ENCODE assay signal across 18 cellular contexts in genomic region chr11:2128512-2129322, GRCh38. TPM values are rescaled to one million over a fixed set of nuclear protein-coding genes. Genes with fewer than 3 reads are reported as not detected.
"Had no signal": no experiment of that assay in that cellular context is flagged by ENCODE, and none has a peak within 500 bp of the region (broad histone marks: within the 10 kb centered on the region; RNA-seq: fewer than 3 reads in every experiment).

No MANE protein-coding gene starts in this region.

- DNase-seq: activated CD4-positive, alpha-beta T cell treated with anti-CD3 and anti-CD28 coated beads, Interleukin-2, amount 50 U/mL, for 48 hours; activated naive CD8-positive, alpha-beta T cell treated with anti-CD3 and anti-CD28 coated beads for 36 hours; amniotic stem cell; foreskin fibroblast; midbrain; ovary; stimulated activated CD4-positive, alpha-beta T cell treated with anti-CD3 and anti-CD28 coated beads, Interleukin-4, amount 100 ng/mL, for 4 hours; stimulated activated naive B cell treated with anti-CD40 and anti-IgM and Interleukin-4, amounts not matched to agents 10 μg/mL and 1 μg/mL and 100 μg/mL, for 72 hours; SW 1271; WERI-Rb-1 had no signal

- H3K36me3 Mint-ChIP-seq: activated naive CD8-positive, alpha-beta T cell treated with anti-CD3 and anti-CD28 coated beads for 36 hours; stimulated activated naive B cell treated with anti-CD40 and anti-IgM and Interleukin-4, amounts not matched to agents 10 μg/mL and 1 μg/mL and 100 μg/mL, for 72 hours had no signal

- H3K4me3 ChIP-seq: lung, ovary, right lobe of liver had no signal

- H3K4me1 Mint-ChIP-seq: activated naive CD8-positive, alpha-beta T cell treated with anti-CD3 and anti-CD28 coated beads for 36 hours had no signal

- H3K36me3 ChIP-seq: ovary, WERI-Rb-1 had no signal

- H3K4me3 Mint-ChIP-seq: activated naive CD8-positive, alpha-beta T cell treated with anti-CD3 and anti-CD28 coated beads for 36 hours; stimulated activated naive B cell treated with anti-CD40 and anti-IgM and Interleukin-4, amounts not matched to agents 10 μg/mL and 1 μg/mL and 100 μg/mL, for 72 hours had no signal

- H3K27me3 ChIP-seq: ovary, right lobe of liver had no signal

- H3K27ac Mint-ChIP-seq: activated naive CD8-positive, alpha-beta T cell treated with anti-CD3 and anti-CD28 coated beads for 36 hours; stimulated activated naive B cell treated with anti-CD40 and anti-IgM and Interleukin-4, amounts not matched to agents 10 μg/mL and 1 μg/mL and 100 μg/mL, for 72 hours had no signal

RNA-seq across cellular contexts. Expression of gene IGF2, which starts 10.5 kb away (rescaled TPM):
- total RNA-seq: T-helper 2 cell treated with Interferon-gamma antibody and Interleukin-4, amounts not matched to agents 100 ng/mL and 5 ng/mL, for 36 hours had no signal

RNA-seq across cellular contexts. Expression of gene INS, which starts 32.3 kb away (rescaled TPM):
- total RNA-seq: activated naive CD8-positive, alpha-beta T cell treated with anti-CD3 and anti-CD28 coated beads for 36 hours; cardiac septum; dermis microvascular lymphatic vessel endothelial cell; glomerular endothelial cell; lung; pulmonary artery endothelial cell; right lobe of liver; T-helper 2 cell treated with Interferon-gamma antibody and Interleukin-4, amounts not matched to agents 100 ng/mL and 5 ng/mL, for 36 hours; urinary bladder had no signal

RNA-seq across cellular contexts. Expression of gene TH, which starts 42.9 kb away (rescaled TPM):
- total RNA-seq: activated naive CD8-positive, alpha-beta T cell treated with anti-CD3 and anti-CD28 coated beads for 36 hours; cardiac septum; pulmonary artery endothelial cell; T-helper 2 cell treated with Interferon-gamma antibody and Interleukin-4, amounts not matched to agents 100 ng/mL and 5 ng/mL, for 36 hours had no signal
